Comparison of ENCODE assay signal across 14 cellular contexts in genomic region chr14:68513137-68513536, GRCh38.
DNase-seq lines count a peak whose midpoint lies in the region; ATAC-seq and FAIRE-seq lines count a peak whose summit lies in the region.
"Had no signal": no experiment of that assay in that cellular context is flagged by ENCODE, and none has a peak within 500 bp of the region (broad histone marks: within the 10 kb centered on the region; RNA-seq: fewer than 3 reads in every experiment).

No MANE protein-coding gene starts in this region.

- peak overlapping the region; percentile 19 to 77 (median 60) for H3K4me2 ChIP-seq in BLaER1 treated with 17β-estradiol and CSF1 and Interleukin-3, amounts not matched to agents 10 nM and 100 nM

- H3K9ac ChIP-seq in BLaER1 treated with 17β-estradiol and CSF1 and Interleukin-3, amounts not matched to agents 10 nM and 100 nM, result peak overlapping the region in 2 of 11 experiments; percentile 4; a peak in 3 of 22 replicates

- H3K36me3 ChIP-seq in BLaER1 treated with 17β-estradiol and CSF1 and Interleukin-3, amounts not matched to agents 10 nM and 100 nM, result no peaks in the 10 kb centered on the region
- H3K36me3 ChIP-seq: pancreas had no signal

- peaks cover 12% of the 10 kb centered on the region for H3K4me1 Mint-ChIP-seq in activated T-helper 17 cell treated with anti-CD3 and anti-CD28 coated beads, Interleukin-2, amount 50 U/mL, for 72 hours
- peaks cover 53 to 87% (median 70%) of the 10 kb centered on the region in 3 donors for H3K4me1 Mint-ChIP-seq in naive B cell

- no peak overlapping the region for H3K4me3 ChIP-seq in BLaER1 treated with 17β-estradiol and CSF1 and Interleukin-3, amounts not matched to agents 10 nM and 100 nM
- H3K4me3 ChIP-seq: pancreas had no signal

- no peak overlapping the region for H3K4me3 Mint-ChIP-seq in activated T-helper 17 cell treated with anti-CD3 and anti-CD28 coated beads, Interleukin-2, amount 50 U/mL, for 72 hours
- peak overlapping the region in 7 of 8 donors; percentile 4 to 89 (median 65) for H3K4me3 Mint-ChIP-seq in naive B cell

- peak overlapping the region in 9 of 11 experiments; percentile 6 to 60 (median 41); a peak in 14 of 22 replicates for H3K27ac ChIP-seq in BLaER1 treated with 17β-estradiol and CSF1 and Interleukin-3, amounts not matched to agents 10 nM and 100 nM

- no peaks in the 10 kb centered on the region for H3K36me3 Mint-ChIP-seq in activated T-helper 17 cell treated with anti-CD3 and anti-CD28 coated beads, Interleukin-2, amount 50 U/mL, for 72 hours (ENCODE audit: low read depth)
- no peaks in the 10 kb centered on the region for H3K36me3 Mint-ChIP-seq in naive B cell

- no peaks in the 10 kb centered on the region for H3K9me3 Mint-ChIP-seq in activated T-helper 17 cell treated with anti-CD3 and anti-CD28 coated beads, Interleukin-2, amount 50 U/mL, for 72 hours
- no peaks in the 10 kb centered on the region for H3K9me3 Mint-ChIP-seq in naive B cell

- peak overlapping the region; percentile 14 for H3K27ac Mint-ChIP-seq in activated T-helper 17 cell treated with anti-CD3 and anti-CD28 coated beads, Interleukin-2, amount 50 U/mL, for 72 hours
- peak overlapping the region; percentile 81 to 97 (median 92) for H3K27ac Mint-ChIP-seq in naive B cell

- no peaks in the 10 kb centered on the region for H3K9me3 ChIP-seq in BLaER1 treated with 17β-estradiol and CSF1 and Interleukin-3, amounts not matched to agents 10 nM and 100 nM (replicated peaks in 1 of 11)
- H3K9me3 ChIP-seq: pancreas had no signal

- no peak for DNase-seq in naive B cell
- DNase-seq in NCI-H1417 treated with DMSO at 0.1 percent for 48 hours (lab: John Stamatoyannopoulos, UW), result no peak
- no peak for DNase-seq in HCEC 1CT
- DNase-seq in putamen (ENCODE audit: low spot score), result no peak
- DNase-seq in RCC 7860 (ENCODE audit: low spot score), result no peak
- DNase-seq: activated effector memory CD4-positive, alpha-beta T cell treated with anti-CD3 and anti-CD28 coated beads, Interleukin-2, amount 50 U/mL, for 16 hours; cerebellar nuclear complex; foreskin fibroblast; left colon; pancreas; SHP77 had no signal

- H4K20me1 ChIP-seq in BLaER1 treated with 17β-estradiol and CSF1 and Interleukin-3, amounts not matched to agents 10 nM and 100 nM, result no peaks in the 10 kb centered on the region

- ATAC-seq in HG02678 (IDR thresholded peaks at IDR 0.05; ENCODE audit: unreplicated experiment), result peak; percentile 22
- no peak for ATAC-seq in activated T-helper 17 cell treated with anti-CD3 and anti-CD28 coated beads, Interleukin-2, amount 50 U/mL, for 72 hours (replicated peaks)
- ATAC-seq in naive B cell (ENCODE audit: low read depth in 2 of 2), result no peak
- ATAC-seq: left colon had no signal

- FAIRE-seq in RCC 7860 (lab: Jason Lieb, UNC), result no peak
- FAIRE-seq: pancreas had no signal

- H3K4me1 ChIP-seq in BLaER1 treated with 17β-estradiol and CSF1 and Interleukin-3, amounts not matched to agents 10 nM and 100 nM, result peaks cover 54 to 74% (median 59%) of the 10 kb centered on the region in 10 experiments

- H3K27me3 ChIP-seq in BLaER1 treated with 17β-estradiol and CSF1 and Interleukin-3, amounts not matched to agents 10 nM and 100 nM, result no peaks in the 10 kb centered on the region
- H3K27me3 ChIP-seq: pancreas had no signal

- no peaks in the 10 kb centered on the region for H3K27me3 Mint-ChIP-seq in activated T-helper 17 cell treated with anti-CD3 and anti-CD28 coated beads, Interleukin-2, amount 50 U/mL, for 72 hours
- no peaks in the 10 kb centered on the region for H3K27me3 Mint-ChIP-seq in naive B cell
